ENCODE assay signal across 29 cellular contexts in the genomic region with DNA sequence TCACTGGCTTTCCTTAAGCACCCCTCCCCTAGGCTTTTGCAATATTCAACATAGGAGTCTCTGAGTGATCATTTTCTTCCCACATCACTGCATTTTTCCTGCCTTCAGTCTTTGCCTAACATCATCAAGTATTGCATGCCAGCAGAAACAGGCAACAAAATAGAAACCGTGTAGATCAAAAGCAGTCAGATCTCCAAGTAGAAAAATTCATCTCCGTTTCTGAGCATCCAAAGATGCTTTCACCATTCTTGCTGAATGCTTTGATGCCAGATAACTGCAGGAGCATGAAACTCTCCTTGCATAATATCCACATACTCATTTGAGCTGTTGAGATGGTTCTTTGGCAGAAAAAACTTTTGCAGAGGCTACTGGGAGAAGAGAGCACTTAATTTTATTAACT.
"Had no signal": no experiment of that assay in that cellular context is flagged by ENCODE, and none has a peak within 500 bp of the region (broad histone marks: within the 10 kb centered on the region; RNA-seq: fewer than 3 reads in every experiment).

No MANE protein-coding gene starts in this region.

- H3K4me2 ChIP-seq: smooth muscle cell had no signal

- H3K4me1 Mint-ChIP-seq: naive thymus-derived CD8-positive, alpha-beta T cell; neural crest cell; stimulated activated memory B cell treated with anti-CD40 and anti-IgM and Interleukin-4, amounts not matched to agents 10 μg/mL and 1 μg/mL and 100 μg/mL, for 72 hours had no signal

- H3K9me3 Mint-ChIP-seq: nephron had no signal

- DNase-seq: hippocampal formation; kidney; left colon; left lung; lower lobe of right lung; mammary epithelial cell; mesenchymal stem cell; naive thymus-derived CD8-positive, alpha-beta T cell; pancreas; posterior cingulate gyrus; psoas muscle; right lobe of liver; stimulated activated CD4-positive, alpha-beta T cell treated with anti-CD3 and anti-CD28 coated beads, Interleukin-1b, Interleukin-23, amount 100 ng/mL, for 48 hours; stimulated activated CD4-positive, alpha-beta T cell treated with anti-CD3 and anti-CD28 coated beads, Interleukin-2, amount 100 ng/mL, for 48 hours; stimulated activated CD4-positive, alpha-beta T cell treated with anti-CD3 and anti-CD28 coated beads, Interleukin-4, amount 100 ng/mL, for 4 hours; stimulated activated CD8-positive, alpha-beta memory T cell treated with anti-CD3 and anti-CD28 coated beads, Interleukin-4, amount 100 ng/mL, for 48 hours; stimulated activated naive CD4-positive, alpha-beta T cell treated with Interleukin-2 at 50 U/mL for 16 hours; stomach; testis; thyroid gland; transverse colon; upper lobe of right lung; uterus had no signal

- H3K4me3 Mint-ChIP-seq: naive thymus-derived CD8-positive, alpha-beta T cell; nephron; neural crest cell; stimulated activated memory B cell treated with anti-CD40 and anti-IgM and Interleukin-4, amounts not matched to agents 10 μg/mL and 1 μg/mL and 100 μg/mL, for 72 hours had no signal

- H3K27ac Mint-ChIP-seq: naive thymus-derived CD8-positive, alpha-beta T cell; nephron; stimulated activated memory B cell treated with anti-CD40 and anti-IgM and Interleukin-4, amounts not matched to agents 10 μg/mL and 1 μg/mL and 100 μg/mL, for 72 hours had no signal

- H3K27me3 ChIP-seq: left lung, pancreas, right atrium auricular region, right lobe of liver, stomach, testis, thyroid gland, upper lobe of right lung, uterus had no signal

- H3K4me1 ChIP-seq: left lung, lower lobe of right lung, pancreas, psoas muscle, right atrium auricular region, right lobe of liver, stomach, testis, thyroid gland, transverse colon, upper lobe of right lung, uterus had no signal

- ATAC-seq: left colon; left lung; lower lobe of right lung; naive thymus-derived CD8-positive, alpha-beta T cell; pancreas; psoas muscle; right lobe of liver; stimulated activated memory B cell treated with anti-CD40 and anti-IgM and Interleukin-4, amounts not matched to agents 10 μg/mL and 1 μg/mL and 100 μg/mL, for 72 hours; upper lobe of right lung had no signal

- H3K4me3 ChIP-seq: left lung, lower lobe of right lung, pancreas, psoas muscle, right atrium auricular region, right lobe of liver, smooth muscle cell, stomach, testis, thyroid gland, transverse colon, upper lobe of right lung, uterus had no signal

- H3K36me3 ChIP-seq: left lung, lower lobe of right lung, pancreas, right atrium auricular region, right lobe of liver, stomach, thyroid gland, transverse colon, upper lobe of right lung, uterus had no signal

- FAIRE-seq: islet of Langerhans, kidney, pancreas had no signal

- H3K9me3 ChIP-seq: left lung, lower lobe of right lung, pancreas, psoas muscle, right atrium auricular region, right lobe of liver, stomach, testis, thyroid gland, transverse colon, upper lobe of right lung, uterus had no signal

- H3K27ac ChIP-seq: left lung, lower lobe of right lung, pancreas, psoas muscle, right atrium auricular region, right lobe of liver, stomach, testis, thyroid gland, transverse colon, upper lobe of right lung, uterus had no signal

- H3K36me3 Mint-ChIP-seq: stimulated activated memory B cell treated with anti-CD40 and anti-IgM and Interleukin-4, amounts not matched to agents 10 μg/mL and 1 μg/mL and 100 μg/mL, for 72 hours had no signal
